In the genomic region with DNA sequence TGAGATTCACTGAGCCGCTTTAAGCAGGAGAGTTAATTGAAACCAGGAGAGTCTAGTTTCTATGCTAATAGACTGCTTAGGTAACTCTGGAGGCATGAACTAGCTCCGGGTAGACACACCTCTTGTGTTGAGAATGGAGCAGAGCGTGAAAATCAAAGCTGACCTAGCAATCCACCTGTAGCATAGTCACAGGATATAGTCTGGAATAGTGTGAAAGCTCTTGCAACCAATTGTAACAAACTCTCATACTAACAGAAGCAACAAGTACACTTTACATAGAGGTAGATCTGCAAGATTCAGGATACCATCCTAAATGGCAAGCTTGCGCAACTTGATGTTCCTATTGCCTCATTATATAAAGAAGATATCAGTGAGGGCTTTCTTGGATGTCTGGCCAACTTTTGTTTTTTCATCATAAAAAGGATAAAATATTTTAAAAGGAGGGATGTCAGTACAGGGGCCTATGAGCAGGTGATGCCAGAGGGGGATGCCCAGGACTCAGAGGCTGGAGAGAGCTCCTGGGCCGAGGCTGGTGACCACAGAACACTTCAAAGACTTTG, we compare ENCODE assay signal across 19 cellular contexts. TPM values are rescaled to one million over a fixed set of nuclear protein-coding genes. Genes with fewer than 3 reads are reported as not detected.
DNase-seq lines count a peak whose midpoint lies in the region; ATAC-seq and TF ChIP-seq lines count a peak whose summit lies in the region.
"Had no signal": no experiment of that assay in that cellular context is flagged by ENCODE, and none has a peak within 500 bp of the region (broad histone marks: within the 10 kb centered on the region; RNA-seq: fewer than 3 reads in every experiment).

No MANE protein-coding gene starts in this region.

- H3K4me1 ChIP-seq in mammary epithelial cell (ENCODE audit: insufficient read depth, low read length): peaks cover 34% of the 10 kb centered on the region
- H3K4me1 ChIP-seq in left ventricle myocardium inferior: peaks cover 12% of the 10 kb centered on the region

- H3K9ac ChIP-seq in mammary epithelial cell (ENCODE audit: insufficient read depth, low read length): no peak overlapping the region
- H3K9ac ChIP-seq: BLaER1 had no signal

- no peak overlapping the region for H3K4me3 Mint-ChIP-seq in MCF 10A (ENCODE audit: unreplicated experiment)
- H3K4me3 Mint-ChIP-seq: CD4-positive, alpha-beta memory T cell; T-cell had no signal

- no peak overlapping the region for H3K4me2 ChIP-seq in mammary epithelial cell (ENCODE audit: insufficient read depth, low read depth, low read length)
- H3K4me2 ChIP-seq: BLaER1 had no signal

- H3K79me2 ChIP-seq in mammary epithelial cell (ENCODE audit: insufficient read depth, low read length): peaks cover 31% of the 10 kb centered on the region

- CTCF ChIA-PET in MCF 10A (lab: Yijun Ruan, JAX): interaction anchor here (0.6 to 1.8 kb wide), 5 partner anchors 9 to 28 kb away, joined by 3 to 7 read pairs (median 4); partner anchors contain the start of gene WASHC4
- CTCF ChIA-PET in mammary epithelial cell (lab: Charles Lee; ENCODE audit: low non-redundant PET): no interaction called here

- peaks cover 30% of the 10 kb centered on the region for H3K4me1 Mint-ChIP-seq in MCF 10A (ENCODE audit: insufficient read depth, unreplicated experiment)

- intact Hi-C loops in MCF 10A (cut with micrococcal nuclease) (no loop called here), mammary epithelial cell (cut with micrococcal nuclease) (no loop called here), left ventricle myocardium inferior (cut with micrococcal nuclease) (no loop called here)

- no peak overlapping the region for H2AFZ ChIP-seq in mammary epithelial cell (ENCODE audit: low read depth, low read length)

- 86% methylated on average over 5 of the region's 5 CpGs for WGBS in mammary epithelial cell (ENCODE audit: low coverage, missing lambda C conversion rate)

- H3K9me3 ChIP-seq in mammary epithelial cell (replicated peaks; ENCODE audit: insufficient read depth, low read length) (no peaks in the 10 kb centered on the region), left ventricle myocardium inferior (replicated peaks) (no peaks in the 10 kb centered on the region)
- H3K9me3 ChIP-seq: BLaER1 had no signal

- H3K27ac ChIP-seq in mammary epithelial cell (ENCODE audit: insufficient read depth, low read depth, low read length): no peak overlapping the region
- H3K27ac ChIP-seq in left ventricle myocardium inferior (replicated peaks): no peak overlapping the region
- H3K27ac ChIP-seq: BLaER1, SK-N-MC had no signal

- DNase-seq in MCF 10A (ENCODE audit: unreplicated experiment) (no peak), mammary epithelial cell (no peak), NCI-H2107 treated with DMSO at 0.1 percent for 48 hours (lab: John Stamatoyannopoulos, UW; ENCODE audit: unreplicated experiment) (peak; percentile 56), renal cortical epithelial cell (ENCODE audit: low read depth) (peak; percentile 6), NK-92 (lab: John Stamatoyannopoulos, UW; ENCODE audit: unreplicated experiment) (no peak), NCI-H1436 treated with DMSO at 0.1 percent for 48 hours (lab: John Stamatoyannopoulos, UW) (no peak), left ventricle myocardium inferior (no peak)
- DNase-seq: CD4-positive, alpha-beta memory T cell; GF-D8; H7; KBM-7; NCI-H1417 treated with DMSO at 0.1 percent for 48 hours; NCI-H2171; NCI-H446; SHP77; T-cell had no signal

- no peaks in the 10 kb centered on the region for H3K27me3 Mint-ChIP-seq in MCF 10A (ENCODE audit: insufficient read depth, unreplicated experiment)

- H3K36me3 Mint-ChIP-seq in MCF 10A (ENCODE audit: insufficient read depth, unreplicated experiment): peaks cover 16% of the 10 kb centered on the region
- H3K36me3 Mint-ChIP-seq: CD4-positive, alpha-beta memory T cell; T-cell had no signal

- no peaks in the 10 kb centered on the region for H4K20me1 ChIP-seq in mammary epithelial cell (ENCODE audit: insufficient read depth, low read length)
- H4K20me1 ChIP-seq: BLaER1 had no signal

- H3K27me3 ChIP-seq in mammary epithelial cell (ENCODE audit: insufficient read depth, low read length): no peaks in the 10 kb centered on the region
- peaks cover 7% of the 10 kb centered on the region for H3K27me3 ChIP-seq in left ventricle myocardium inferior (ENCODE audit: low read depth)

- H3K36me3 ChIP-seq in mammary epithelial cell (ENCODE audit: insufficient read depth, low read length) (peaks cover 2% of the 10 kb centered on the region), left ventricle myocardium inferior (no peaks in the 10 kb centered on the region)
- H3K36me3 ChIP-seq: BLaER1 had no signal

- H3K9me3 Mint-ChIP-seq in MCF 10A (ENCODE audit: unreplicated experiment): no peaks in the 10 kb centered on the region
- H3K9me3 Mint-ChIP-seq: CD4-positive, alpha-beta memory T cell; T-cell had no signal

- TF ChIP-seq CTCF in MCF 10A (IDR thresholded peaks at IDR 0.05; ENCODE audit: unreplicated experiment) (no peak), mammary epithelial cell (conservative IDR thresholded peaks at IDR 0.05 in 1 of 2, IDR thresholded peaks at IDR 0.05 in 1 of 2; ENCODE audit: extremely low read depth in 1 of 2, insufficient read depth in 1 of 2, low read depth in 1 of 2, low read length in 2 of 2) (no peak), left ventricle myocardium inferior (IDR thresholded peaks at IDR 0.05; ENCODE audit: borderline replicate concordance) (no peak)

- dilution Hi-C loops in mammary epithelial cell (cut with HindIII; ENCODE audit: low sequenced_read_pairs): no loop called here

- ATAC-seq in esophagus mucosa: peak; percentile 49
- ATAC-seq: T-cell had no signal

- POLR2A ChIA-PET in MCF 10A (lab: Yijun Ruan, JAX): interaction anchor here (1.4 to 4.0 kb wide), 5 partner anchors 9 to 30 kb away, joined by 5 to 31 read pairs (median 6); partner anchors contain the start of gene WASHC4

- BruUV-seq in MCF 10A (replicated peaks; lab: Mats Ljungman, UMichigan) (no TSS peak), mammary epithelial cell (replicated peaks; lab: Mats Ljungman, UMichigan) (no TSS peak)

- in situ Hi-C loops in mammary epithelial cell (cut with MboI; ENCODE audit: low sequenced_read_pairs in 2 of 2): no loop called here

- peak overlapping the region; percentile 35 for H3K27ac Mint-ChIP-seq in MCF 10A (ENCODE audit: low read depth, unreplicated experiment)
- H3K27ac Mint-ChIP-seq: CD4-positive, alpha-beta memory T cell; T-cell had no signal

- H3K4me3 ChIP-seq in mammary epithelial cell (replicated peaks in 1 of 3; ENCODE audit: insufficient read depth in 1 of 3, low read depth in 2 of 3, low read length in 3 of 3) (no peak overlapping the region), left ventricle myocardium inferior (no peak overlapping the region)
- H3K4me3 ChIP-seq: BLaER1, SK-N-MC had no signal

RNA-seq across cellular contexts. Expression of gene ALDH1L2, which starts 5.2 kb away (rescaled TPM):
- total RNA-seq in MCF 10A (2022): 165 TPM in 2 replicates
- total RNA-seq in mammary epithelial cell: 10 to 100 TPM; 61.7 to 92.1 TPM
- polyA plus RNA-seq in mammary epithelial cell: 19.6 TPM
- polyA minus RNA-seq in mammary epithelial cell: 43.4 TPM
- total RNA-seq in esophagus mucosa: 6.0 TPM
- 0.65 and 1.9 TPM in 2 replicates for total RNA-seq in renal cortical epithelial cell
- total RNA-seq in left ventricle myocardium inferior: 3.0 TPM

RNA-seq across cellular contexts. Expression of gene WASHC4, which starts 28.4 kb away (rescaled TPM):
- total RNA-seq in MCF 10A (2022) (44.5 and 47.6 TPM in 2 replicates), mammary epithelial cell (10 to 100 TPM; 48.4 to 75.2 TPM), esophagus mucosa (19.6 TPM), renal cortical epithelial cell (107 and 169 TPM in 2 replicates), left ventricle myocardium inferior (23.5 TPM)
- polyA plus RNA-seq in mammary epithelial cell: 16.4 TPM
- polyA minus RNA-seq in mammary epithelial cell: 39.6 TPM

Comparison
In these comparisons a context has a peak if more than half of its experiments do, and no peak if none do; other contexts are left out.
1. DNase-seq: peak in NCI-H2107 treated with DMSO at 0.1 percent for 48 hours (single experiment) and renal cortical epithelial cell (single experiment); none in MCF 10A (single experiment), mammary epithelial cell (single experiment), NK-92 (single experiment), NCI-H1436 treated with DMSO at 0.1 percent for 48 hours (single experiment) and left ventricle myocardium inferior (single experiment).